In genomic region chr7:44604941-44605340, GRCh38 we compare ENCODE assay signal across 14 cellular contexts. TPM values are rescaled to one million over a fixed set of nuclear protein-coding genes. Genes with fewer than 3 reads are reported as not detected.
DNase-seq lines count a peak whose midpoint lies in the region; ATAC-seq and TF ChIP-seq lines count a peak whose summit lies in the region.
"Had no signal": no experiment of that assay in that cellular context is flagged by ENCODE, and none has a peak within 500 bp of the region (broad histone marks: within the 10 kb centered on the region; RNA-seq: fewer than 3 reads in every experiment).

No MANE protein-coding gene starts in this region.

- no peak for ATAC-seq in stimulated activated naive B cell treated with anti-CD40 and anti-IgM and Interleukin-4, amounts not matched to agents 10 μg/mL and 1 μg/mL and 100 μg/mL, for 72 hours (replicated peaks)
- ATAC-seq in HG03521 (IDR thresholded peaks at IDR 0.05; ENCODE audit: unreplicated experiment) (no peak), GM21528 (IDR thresholded peaks at IDR 0.05; ENCODE audit: low FRiP score, unreplicated experiment) (no peak)

- CTCF ChIA-PET in MCF 10A (lab: Yijun Ruan, JAX) (interaction anchor here (0.7 to 1.1 kb wide), 3 partner anchors 16 to 186 kb away, joined by 3 to 4 read pairs (median 3); no protein-coding TSS in a partner anchor), mammary epithelial cell (lab: Charles Lee; ENCODE audit: low non-redundant PET) (no interaction called here)

- TF ChIP-seq CTCF in MCF 10A (IDR thresholded peaks at IDR 0.05; ENCODE audit: unreplicated experiment) (no peak), mammary epithelial cell (conservative IDR thresholded peaks at IDR 0.05 in 1 of 2, IDR thresholded peaks at IDR 0.05 in 1 of 2; ENCODE audit: extremely low read depth in 1 of 2, insufficient read depth in 1 of 2, low read depth in 1 of 2, low read length in 2 of 2) (no peak), OCI-LY1 (IDR thresholded peaks at IDR 0.05; ENCODE audit: low read length) (no peak), endothelial cell (IDR thresholded peaks at IDR 0.05; ENCODE audit: unreplicated experiment) (no peak)

- in situ Hi-C loops in mammary epithelial cell (cut with MboI; ENCODE audit: low sequenced_read_pairs in 2 of 2) = no loop called here

- no peaks in the 10 kb centered on the region for H3K9me2 ChIP-seq in OCI-LY1 (ENCODE audit: low read depth, low read length)

- no peaks in the 10 kb centered on the region for H3K9me3 Mint-ChIP-seq in MCF 10A (ENCODE audit: unreplicated experiment)
- no peaks in the 10 kb centered on the region for H3K9me3 Mint-ChIP-seq in endothelial cell (ENCODE audit: unreplicated experiment)
- H3K9me3 Mint-ChIP-seq in stimulated activated naive B cell treated with anti-CD40 and anti-IgM and Interleukin-4, amounts not matched to agents 10 μg/mL and 1 μg/mL and 100 μg/mL, for 72 hours = no peaks in the 10 kb centered on the region

- H3K36me3 Mint-ChIP-seq in MCF 10A (ENCODE audit: insufficient read depth, unreplicated experiment) = peaks cover 7% of the 10 kb centered on the region
- peaks cover 5% of the 10 kb centered on the region for H3K36me3 Mint-ChIP-seq in endothelial cell (ENCODE audit: low read depth, unreplicated experiment)
- H3K36me3 Mint-ChIP-seq in stimulated activated naive B cell treated with anti-CD40 and anti-IgM and Interleukin-4, amounts not matched to agents 10 μg/mL and 1 μg/mL and 100 μg/mL, for 72 hours = peaks cover 0 to 11% of the 10 kb centered on the region in 2 donors

- H3K9me3 ChIP-seq in mammary epithelial cell (replicated peaks; ENCODE audit: insufficient read depth, low read length) (no peaks in the 10 kb centered on the region), OCI-LY1 (ENCODE audit: low read length) (peaks cover 3% of the 10 kb centered on the region; the same call in 1 of the 2 replicates)
- H3K9me3 ChIP-seq: BE2C had no signal

- dilution Hi-C loops in mammary epithelial cell (cut with HindIII; ENCODE audit: low sequenced_read_pairs) = loop anchor here (5.0 kb wide), 1 partner anchor 62 kb away; no protein-coding TSS in a partner anchor

- H3K4me3 Mint-ChIP-seq in MCF 10A (ENCODE audit: unreplicated experiment) = peak overlapping the region; percentile 97
- no peak overlapping the region for H3K4me3 Mint-ChIP-seq in endothelial cell (ENCODE audit: unreplicated experiment)
- H3K4me3 Mint-ChIP-seq in stimulated activated naive B cell treated with anti-CD40 and anti-IgM and Interleukin-4, amounts not matched to agents 10 μg/mL and 1 μg/mL and 100 μg/mL, for 72 hours = peak overlapping the region in 1 of 2 donors; percentile 26

- H3K9ac ChIP-seq in mammary epithelial cell (ENCODE audit: insufficient read depth, low read length) (no peak overlapping the region), OCI-LY1 (ENCODE audit: low read length) (no peak overlapping the region)

- BruUV-seq in MCF 10A (replicated peaks; lab: Mats Ljungman, UMichigan) (no TSS peak), mammary epithelial cell (replicated peaks; lab: Mats Ljungman, UMichigan) (no TSS peak)

- H3F3A ChIP-seq in OCI-LY1 (ENCODE audit: insufficient read depth, low read length) = no peaks in the 10 kb centered on the region; the same call in 1 of the 2 replicates

- H3K79me2 ChIP-seq in mammary epithelial cell (ENCODE audit: insufficient read depth, low read length) (peaks cover 32% of the 10 kb centered on the region), OCI-LY1 (ENCODE audit: insufficient read depth, low read length) (peaks cover 29% of the 10 kb centered on the region)

- WGBS in mammary epithelial cell (ENCODE audit: low coverage, missing lambda C conversion rate) = 97% methylated on average over 2 of the region's 2 CpGs

- H3K4me3 ChIP-seq in mammary epithelial cell (replicated peaks in 1 of 3; ENCODE audit: insufficient read depth in 1 of 3, low read depth in 2 of 3, low read length in 3 of 3) = no peak overlapping the region
- H3K4me3 ChIP-seq in OCI-LY1 (ENCODE audit: low read depth, low read length, poor library complexity, severe bottlenecking) = no peak overlapping the region

- POLR2A ChIA-PET in MCF 10A (lab: Yijun Ruan, JAX) = interaction anchor here (0.7 to 4.5 kb wide), 5 partner anchors 23 to 38 kb away, joined by 3 to 92 read pairs (median 46); partner anchors contain the start of gene TMED4

- no peaks in the 10 kb centered on the region for H4K20me1 ChIP-seq in mammary epithelial cell (ENCODE audit: insufficient read depth, low read length)
- no peaks in the 10 kb centered on the region for H4K20me1 ChIP-seq in OCI-LY1 (ENCODE audit: insufficient read depth, low read length)

- H3K27me3 ChIP-seq in mammary epithelial cell (ENCODE audit: insufficient read depth, low read length) = no peaks in the 10 kb centered on the region
- no peaks in the 10 kb centered on the region for H3K27me3 ChIP-seq in OCI-LY1 (ENCODE audit: insufficient read depth, low read length)
- H3K27me3 ChIP-seq: cardiac muscle cell had no signal

- H3K4me1 ChIP-seq in mammary epithelial cell (ENCODE audit: insufficient read depth, low read length) (peaks cover 9% of the 10 kb centered on the region), OCI-LY1 (ENCODE audit: insufficient read depth, low read length, severe bottlenecking) (peaks cover 73% of the 10 kb centered on the region)
- H3K4me1 ChIP-seq: BE2C had no signal

- no peak for DNase-seq in MCF 10A (ENCODE audit: unreplicated experiment)
- DNase-seq in mammary epithelial cell = no peak
- no peak for DNase-seq in endothelial cell (ENCODE audit: low spot score)
- DNase-seq in stimulated activated naive B cell treated with anti-CD40 and anti-IgM and Interleukin-4, amounts not matched to agents 10 μg/mL and 1 μg/mL and 100 μg/mL, for 72 hours = no peak
- no peak for DNase-seq in NCI-H2029 treated with DMSO at 0.1 percent for 48 hours (lab: John Stamatoyannopoulos, UW)
- DNase-seq: activated CD4-positive, CD25-positive, alpha-beta regulatory T cell treated with anti-CD3 and anti-CD28 coated beads, Interleukin-2, amount 50 U/mL, for 72 hours; BE2C; midbrain; NCI-H226; OCI-M1 had no signal

- H3K27me3 Mint-ChIP-seq in MCF 10A (ENCODE audit: insufficient read depth, unreplicated experiment) (no peaks in the 10 kb centered on the region), endothelial cell (ENCODE audit: unreplicated experiment) (peaks cover 6% of the 10 kb centered on the region)
- peaks cover 0 to 4% of the 10 kb centered on the region in 2 donors for H3K27me3 Mint-ChIP-seq in stimulated activated naive B cell treated with anti-CD40 and anti-IgM and Interleukin-4, amounts not matched to agents 10 μg/mL and 1 μg/mL and 100 μg/mL, for 72 hours

- H2AFZ ChIP-seq in mammary epithelial cell (ENCODE audit: low read depth, low read length) (no peak overlapping the region), OCI-LY1 (ENCODE audit: low read length) (no peak overlapping the region)

- H3K27ac ChIP-seq in mammary epithelial cell (ENCODE audit: insufficient read depth, low read depth, low read length) (no peak overlapping the region), OCI-LY1 (ENCODE audit: low read depth, low read length, poor library complexity, severe bottlenecking) (peak overlapping the region; percentile 33)
- H3K27ac ChIP-seq: cardiac muscle cell had no signal

- H3K4me2 ChIP-seq in mammary epithelial cell (ENCODE audit: insufficient read depth, low read depth, low read length) = no peak overlapping the region
- peak overlapping the region; percentile 82; the same call in 1 of the 2 replicates for H3K4me2 ChIP-seq in OCI-LY1 (ENCODE audit: low read length)

- H3K27ac Mint-ChIP-seq in MCF 10A (ENCODE audit: low read depth, unreplicated experiment) = no peak overlapping the region
- peak overlapping the region; percentile 15 for H3K27ac Mint-ChIP-seq in endothelial cell (ENCODE audit: unreplicated experiment)
- H3K27ac Mint-ChIP-seq in stimulated activated naive B cell treated with anti-CD40 and anti-IgM and Interleukin-4, amounts not matched to agents 10 μg/mL and 1 μg/mL and 100 μg/mL, for 72 hours = peak overlapping the region; percentile 60

- intact Hi-C loops in MCF 10A (cut with micrococcal nuclease) = loop anchor here (5.0 kb wide), 1 partner anchor 142 kb away; the partner anchor contains the start of gene ZMIZ2
- intact Hi-C loops in mammary epithelial cell (cut with micrococcal nuclease) = loop anchor here (5.0 kb wide), 2 partner anchors 72 to 242 kb away; partner anchors contain the start of gene H2AZ2

- H3K36me3 ChIP-seq in mammary epithelial cell (ENCODE audit: insufficient read depth, low read length) (no peaks in the 10 kb centered on the region), OCI-LY1 (ENCODE audit: insufficient read depth, low read length) (0 out of 2 replicates have a peak, but pooled peaks cover 4% of the 10 kb centered on the region)
- H3K36me3 ChIP-seq: BE2C, cardiac muscle cell had no signal

- H3K4me1 Mint-ChIP-seq in MCF 10A (ENCODE audit: insufficient read depth, unreplicated experiment) (peaks cover 9% of the 10 kb centered on the region), endothelial cell (ENCODE audit: unreplicated experiment) (peaks cover 13% of the 10 kb centered on the region)
- H3K4me1 Mint-ChIP-seq in stimulated activated naive B cell treated with anti-CD40 and anti-IgM and Interleukin-4, amounts not matched to agents 10 μg/mL and 1 μg/mL and 100 μg/mL, for 72 hours = peaks cover 16% of the 10 kb centered on the region in 2 donors

RNA-seq across cellular contexts. Expression of gene OGDH, which starts 1.5 kb away (rescaled TPM):
- total RNA-seq in MCF 10A (2022) (75.1 and 91.1 TPM in 2 replicates), mammary epithelial cell (10 to 100 TPM; 82.4 to 96.9 TPM), endothelial cell (ENCODE audit: unreplicated experiment) (67.1 TPM)
- 81.2 TPM for polyA plus RNA-seq in mammary epithelial cell
- 222 TPM for polyA minus RNA-seq in mammary epithelial cell

RNA-seq across cellular contexts. Expression of gene TMED4, which starts 22.9 kb away (rescaled TPM):
- total RNA-seq in MCF 10A (2022) (49.7 and 58.0 TPM in 2 replicates), mammary epithelial cell (10 to 100 TPM; 48.2 to 87.9 TPM), endothelial cell (ENCODE audit: unreplicated experiment) (79.4 TPM)
- polyA plus RNA-seq in mammary epithelial cell = 61.8 TPM
- 37.2 TPM for polyA minus RNA-seq in mammary epithelial cell

RNA-seq across cellular contexts. Expression of gene DDX56, which starts 31.2 kb away (rescaled TPM):
- 104 and 105 TPM in 2 replicates for total RNA-seq in MCF 10A (2022)
- 10 to 100 TPM; 51.3 to 85.8 TPM for total RNA-seq in mammary epithelial cell
- polyA plus RNA-seq in mammary epithelial cell = 78.1 TPM
- 87.3 TPM for polyA minus RNA-seq in mammary epithelial cell
- total RNA-seq in endothelial cell (ENCODE audit: unreplicated experiment) = 71.6 TPM
